1 cellular context compared by ENCODE assay signal in genomic region chr16:87778830-87779579, GRCh38.
TF ChIP-seq lines count a peak whose summit lies in the region.

No MANE protein-coding gene starts in this region.

TF ChIP-seq in HepG2, 621 proteins besides CTCF, POLR2A, EP300 and RAD21 (continued from another document and continues in another):
- TF ChIP-seq HNF1A (IDR thresholded peaks at IDR 0.05; ENCODE audit: low read depth) = no peak
- peak; percentile 80; the same call in 1 of the 2 replicates for TF ChIP-seq HNF1A (CRISPR knock-in tag; IDR thresholded peaks at IDR 0.05; ENCODE audit: borderline replicate concordance)
- TF ChIP-seq HNRNPH1 (optimal IDR thresholded peaks at IDR 0.05; ENCODE audit: low read depth, low read length) = no peak
- TF ChIP-seq ZNF577 (CRISPR knock-in tag; IDR thresholded peaks at IDR 0.05; ENCODE audit: borderline replicate concordance, low read depth) = no peak
- TF ChIP-seq XRCC5 (optimal IDR thresholded peaks at IDR 0.05; ENCODE audit: low read length) = peak; percentile 94
- TF ChIP-seq ZNF713 (CRISPR knock-in tag; IDR thresholded peaks at IDR 0.05) = peak; percentile 77; the same call in 1 of the 2 replicates
- TF ChIP-seq GATAD2A (CRISPR knock-in tag; IDR thresholded peaks at IDR 0.05) = peak; percentile 99
- TF ChIP-seq PAF1 (CRISPR knock-in tag; IDR thresholded peaks at IDR 0.05) = no peak
- TF ChIP-seq ZNF3 (CRISPR knock-in tag; IDR thresholded peaks at IDR 0.05) = peak; percentile 32; the same call in 1 of the 2 replicates
- no peak for TF ChIP-seq NR1H2 (CRISPR knock-in tag; IDR thresholded peaks at IDR 0.05; ENCODE audit: borderline replicate concordance, low read depth)
- no peak for TF ChIP-seq SUZ12 (IDR thresholded peaks at IDR 0.05; ENCODE audit: low read depth, low read length)
- peak; percentile 81; the same call in 1 of the 3 replicates for TF ChIP-seq MXI1 (IDR thresholded peaks at IDR 0.05; ENCODE audit: borderline replicate concordance, low read depth, low read length)
- TF ChIP-seq ETV6 (CRISPR knock-in tag; conservative IDR thresholded peaks at IDR 0.05) = peak; percentile 92
- TF ChIP-seq EZH2 (conservative IDR thresholded peaks at IDR 0.05; ENCODE audit: low read depth, low read length) = no peak
- TF ChIP-seq RBM22 (optimal IDR thresholded peaks at IDR 0.05; ENCODE audit: low read length) = no peak
- TF ChIP-seq ZNF800 (CRISPR knock-in tag; IDR thresholded peaks at IDR 0.05) = peak; percentile 76
- TF ChIP-seq HIC2 (CRISPR knock-in tag; IDR thresholded peaks at IDR 0.05; ENCODE audit: low read depth) = peak; percentile 94
- TF ChIP-seq ZNF589 (CRISPR knock-in tag; conservative IDR thresholded peaks at IDR 0.05) = no peak; the same call in 1 of the 2 replicates
- TF ChIP-seq ZBTB8A (CRISPR knock-in tag; IDR thresholded peaks at IDR 0.05; ENCODE audit: borderline replicate concordance, low read depth) = peak; percentile 50; the same call in 1 of the 2 replicates
- no peak for TF ChIP-seq TOE1 (CRISPR knock-in tag; IDR thresholded peaks at IDR 0.05)
- peak; percentile 66; the same call in 1 of the 2 replicates for TF ChIP-seq KMT2B (CRISPR knock-in tag; IDR thresholded peaks at IDR 0.05)
- no peak; the same call in 1 of the 2 replicates for TF ChIP-seq GLMP (CRISPR knock-in tag; IDR thresholded peaks at IDR 0.05; ENCODE audit: borderline replicate concordance)
- TF ChIP-seq SNAI1 (CRISPR knock-in tag; IDR thresholded peaks at IDR 0.05; ENCODE audit: borderline replicate concordance) = no peak
- no peak for TF ChIP-seq NFE2 (CRISPR knock-in tag; IDR thresholded peaks at IDR 0.05)
- peak; percentile 82 for TF ChIP-seq HES4 (CRISPR knock-in tag; IDR thresholded peaks at IDR 0.05; ENCODE audit: borderline replicate concordance)
- TF ChIP-seq CEBPZ (IDR thresholded peaks at IDR 0.05; ENCODE audit: low read length) = no peak
- no peak for TF ChIP-seq SMARCE1 (IDR thresholded peaks at IDR 0.05; ENCODE audit: borderline replicate concordance)
- peak; percentile 73; the same call in 1 of the 2 replicates for TF ChIP-seq ZNF430 (CRISPR knock-in tag; IDR thresholded peaks at IDR 0.05)
- no peak for TF ChIP-seq ZFP36L2 (CRISPR knock-in tag; IDR thresholded peaks at IDR 0.05)
- TF ChIP-seq AKAP8 (CRISPR knock-in tag; IDR thresholded peaks at IDR 0.05) = no peak; the same call in 1 of the 2 replicates
- TF ChIP-seq ZNF841 (CRISPR knock-in tag; IDR thresholded peaks at IDR 0.05; ENCODE audit: borderline replicate concordance) = no peak
- no peak for TF ChIP-seq ISX (CRISPR knock-in tag; conservative IDR thresholded peaks at IDR 0.05)
- peak; percentile 94 for TF ChIP-seq TGIF2 (CRISPR knock-in tag; IDR thresholded peaks at IDR 0.05)
- TF ChIP-seq ZC3H13 (CRISPR knock-in tag; IDR thresholded peaks at IDR 0.05) = peak; percentile 48; the same call in 1 of the 2 replicates
- peak; percentile 86 for TF ChIP-seq HMG20A (CRISPR knock-in tag; IDR thresholded peaks at IDR 0.05; ENCODE audit: borderline replicate concordance)
- 0 out of 2 replicates have a peak, but pooled peaks have one; percentile 72 for TF ChIP-seq ZBTB49 (CRISPR knock-in tag; IDR thresholded peaks at IDR 0.05; ENCODE audit: borderline replicate concordance)
- peak; percentile 91 for TF ChIP-seq ZSCAN9 (CRISPR knock-in tag; IDR thresholded peaks at IDR 0.05; ENCODE audit: borderline replicate concordance)
- 0 out of 2 replicates have a peak, but pooled peaks have one; percentile 24 for TF ChIP-seq NFYB (CRISPR knock-in tag; IDR thresholded peaks at IDR 0.05)
- TF ChIP-seq ZNF674 (CRISPR knock-in tag; IDR thresholded peaks at IDR 0.05; ENCODE audit: low read depth) = no peak
- no peak for TF ChIP-seq PRMT3 (CRISPR knock-in tag; IDR thresholded peaks at IDR 0.05; ENCODE audit: borderline replicate concordance, low read depth)
- TF ChIP-seq MAFF (IDR thresholded peaks at IDR 0.05; ENCODE audit: low read depth, low read length) = no peak; the same call in 1 of the 2 replicates
- peak; percentile 73; the same call in 1 of the 2 replicates for TF ChIP-seq ZNF703 (CRISPR knock-in tag; IDR thresholded peaks at IDR 0.05; ENCODE audit: borderline replicate concordance)
- TF ChIP-seq MAX (IDR thresholded peaks at IDR 0.05) = peak; percentile 89
- no peak for TF ChIP-seq RARG (CRISPR knock-in tag; IDR thresholded peaks at IDR 0.05; ENCODE audit: low read depth)
- no peak for TF ChIP-seq ARHGAP35 (CRISPR knock-in tag; IDR thresholded peaks at IDR 0.05; ENCODE audit: borderline replicate concordance)
- TF ChIP-seq IKZF1 (IDR thresholded peaks at IDR 0.05) = no peak
- no peak for TF ChIP-seq ETS1 (CRISPR knock-in tag; IDR thresholded peaks at IDR 0.05)
- peak; percentile 93 for TF ChIP-seq ZNF552 (CRISPR knock-in tag; IDR thresholded peaks at IDR 0.05; ENCODE audit: borderline replicate concordance)
- peak; percentile 87 for TF ChIP-seq ZNF746 (CRISPR knock-in tag; IDR thresholded peaks at IDR 0.05)
- no peak for TF ChIP-seq ZNF816 (CRISPR knock-in tag; IDR thresholded peaks at IDR 0.05; ENCODE audit: borderline replicate concordance)
- no peak for TF ChIP-seq THYN1 (CRISPR knock-in tag; IDR thresholded peaks at IDR 0.05; ENCODE audit: borderline replicate concordance, low read depth)
- TF ChIP-seq ZSCAN22 (CRISPR knock-in tag; IDR thresholded peaks at IDR 0.05) = no peak
- peak; percentile 91 for TF ChIP-seq MIER3 (CRISPR knock-in tag; IDR thresholded peaks at IDR 0.05; ENCODE audit: borderline replicate concordance)
- peak; percentile 85 for TF ChIP-seq SAP130 (CRISPR knock-in tag; IDR thresholded peaks at IDR 0.05; ENCODE audit: low read depth)
- TF ChIP-seq REXO4 (CRISPR knock-in tag; IDR thresholded peaks at IDR 0.05; ENCODE audit: borderline replicate concordance) = no peak
- peak; percentile 91 for TF ChIP-seq ZFX (CRISPR knock-in tag; IDR thresholded peaks at IDR 0.05; ENCODE audit: low read depth)
- peak; percentile 95 for TF ChIP-seq ZNF225 (CRISPR knock-in tag; IDR thresholded peaks at IDR 0.05)
